1 cellular context compared by ENCODE assay signal in the genomic region with DNA sequence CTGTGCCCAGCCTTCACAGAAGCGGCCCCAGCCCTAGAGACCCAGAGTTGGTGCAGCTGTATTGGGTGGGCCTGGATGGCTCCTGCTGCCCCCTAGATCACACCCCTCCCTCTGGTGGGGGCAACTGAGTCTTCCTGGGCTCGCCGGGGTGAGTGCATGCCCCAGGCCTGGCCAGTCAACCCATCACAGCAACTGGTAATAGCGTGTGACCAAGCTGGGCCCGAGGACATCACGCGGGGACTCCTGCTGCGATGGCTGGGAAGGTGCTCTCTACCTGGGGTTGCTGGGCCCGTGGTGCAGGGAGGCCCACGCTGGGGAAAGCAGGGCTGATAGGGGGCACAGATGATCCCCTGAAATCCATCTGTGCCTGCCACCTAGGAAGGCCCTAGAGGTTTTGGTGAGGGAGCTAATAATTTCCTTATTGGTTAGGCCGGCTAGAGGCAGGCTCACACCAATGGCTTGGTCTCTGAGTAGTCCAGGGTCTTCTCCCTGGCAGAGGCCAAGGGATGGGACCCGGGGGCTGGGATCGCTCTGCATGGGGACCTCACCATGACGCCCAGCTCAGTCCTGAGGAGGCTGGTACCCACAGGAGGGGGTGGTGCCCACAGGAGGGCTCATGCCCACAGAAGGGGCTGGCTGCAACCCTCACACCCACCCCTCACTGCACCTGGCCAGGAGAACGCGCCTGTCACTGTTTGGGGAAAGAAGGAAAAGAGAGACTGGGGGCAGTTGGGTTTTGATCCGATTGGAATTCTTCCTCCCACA.
TF ChIP-seq lines count a peak whose summit lies in the region.

No MANE protein-coding gene starts in this region.

TF ChIP-seq in H1, 55 proteins besides CTCF, POLR2A, EP300 and RAD21:
- no peak for TF ChIP-seq POU5F1 (IDR thresholded peaks at IDR 0.05; ENCODE audit: low read depth, low read length)
- TF ChIP-seq SP1 (IDR thresholded peaks at IDR 0.05; ENCODE audit: low read depth, low read length) = no peak
- no peak for TF ChIP-seq ZNF274 (IDR thresholded peaks at IDR 0.05; ENCODE audit: borderline replicate concordance, extremely low read depth, low read length)
- no peak for TF ChIP-seq RBBP5 (IDR thresholded peaks at IDR 0.05; ENCODE audit: borderline replicate concordance, low read depth, low read length)
- no peak for TF ChIP-seq SAP30 (IDR thresholded peaks at IDR 0.05; ENCODE audit: insufficient read depth, insufficient replicate concordance, low read length)
- TF ChIP-seq JUN (IDR thresholded peaks at IDR 0.05; ENCODE audit: low read depth, low read length) = no peak
- no peak for TF ChIP-seq SIX5 (IDR thresholded peaks at IDR 0.05; ENCODE audit: low read depth, low read length)
- TF ChIP-seq YY1 (IDR thresholded peaks at IDR 0.05; ENCODE audit: low read depth, low read length) = no peak
- TF ChIP-seq, protein P1, sequence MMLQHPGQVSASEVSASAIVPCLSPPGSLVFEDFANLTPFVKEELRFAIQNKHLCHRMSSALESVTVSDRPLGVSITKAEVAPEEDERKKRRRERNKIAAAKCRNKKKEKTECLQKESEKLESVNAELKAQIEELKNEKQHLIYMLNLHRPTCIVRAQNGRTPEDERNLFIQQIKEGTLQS (IDR thresholded peaks at IDR 0.05; ENCODE audit: insufficient read depth, low read depth, low read length) = no peak
- TF ChIP-seq KDM4A (IDR thresholded peaks at IDR 0.05; ENCODE audit: low read depth, low read length, severe bottlenecking) = no peak
- TF ChIP-seq JUND (IDR thresholded peaks at IDR 0.05; ENCODE audit: low read length) = no peak
- no peak for TF ChIP-seq CBX5 (IDR thresholded peaks at IDR 0.05; ENCODE audit: low read depth, low read length)
- no peak for TF ChIP-seq KDM5A (IDR thresholded peaks at IDR 0.05; ENCODE audit: low read length)
- TF ChIP-seq FOSL1 (IDR thresholded peaks at IDR 0.05; ENCODE audit: insufficient read depth, low read depth, low read length) = no peak
